In the genomic region with DNA sequence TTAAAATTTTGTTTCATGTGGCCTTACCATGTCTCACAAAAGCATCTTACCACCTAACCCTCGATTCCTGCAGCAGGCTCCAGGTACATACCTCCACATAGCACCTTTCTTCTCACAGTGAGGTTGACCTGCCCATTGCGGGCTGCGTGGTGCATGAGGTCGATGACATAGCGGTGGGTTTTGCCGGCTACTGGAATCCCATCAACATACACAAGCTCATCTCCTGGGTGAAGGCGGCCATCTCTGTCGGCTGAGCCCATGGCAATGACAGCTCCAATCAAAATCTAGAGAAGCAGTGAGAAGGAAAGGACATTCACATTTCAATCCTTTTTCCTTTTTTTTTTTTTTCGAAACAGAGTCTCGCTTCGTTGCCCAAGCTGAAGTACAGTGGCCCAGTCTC, we compare ENCODE assay signal across 34 cellular contexts.
"Had no signal": no experiment of that assay in that cellular context is flagged by ENCODE, and none has a peak within 500 bp of the region (broad histone marks: within the 10 kb centered on the region; RNA-seq: fewer than 3 reads in every experiment).

No MANE protein-coding gene starts in this region.

- FAIRE-seq: RCC 7860 had no signal

- H3K27ac ChIP-seq: KMS-11, PC-9, RWPE1, SJCRH30, SK-N-MC had no signal

- H3K4me3 ChIP-seq: PC-9, SJCRH30, SK-N-MC had no signal

- H3K4me1 ChIP-seq: SJCRH30 had no signal

- H2AFZ ChIP-seq: PC-9 had no signal

- H3K27me3 ChIP-seq: SJCRH30 had no signal

- ATAC-seq: Panc1, Right ventricle myocardium inferior, SK-N-SH treated with all-trans-retinoic acid at 6 μM for 48 hours had no signal

- H3K9ac ChIP-seq: KMS-11 had no signal

- H3K4me2 ChIP-seq: KMS-11, PC-9 had no signal

- H3K36me3 ChIP-seq: SJCRH30 had no signal

- DNase-seq: Karpas-422, MM.1S, NCI-H1048, NCI-H1092 treated with DMSO at 0.1 percent for 48 hours, NCI-H1105 treated with DMSO at 0.1 percent for 48 hours, NCI-H1417, NCI-H1436, NCI-H146, NCI-H1694, NCI-H187, NCI-H1930, NCI-H2029 treated with DMSO at 0.1 percent for 48 hours, NCI-H2081 treated with DMSO at 0.1 percent for 48 hours, NCI-H2107, NCI-H2171, NCI-H226, NCI-H446 treated with DMSO at 0.1 percent for 48 hours, NCI-H510A, NCI-H524, NCI-H526, NCI-H69, NCI-H748 treated with DMSO at 0.1 percent for 48 hours, NCI-H82, PC-9, SHP77, SIG-M5, SJCRH30 had no signal

- H3K9me3 ChIP-seq: SJCRH30 had no signal
